In genomic region chr16:1310832-1311200, GRCh38 we compare ENCODE assay signal across 8 cellular contexts. TPM values are rescaled to one million over a fixed set of nuclear protein-coding genes. Genes with fewer than 3 reads are reported as not detected.
DNase-seq lines count a peak whose midpoint lies in the region; ATAC-seq and TF ChIP-seq lines count a peak whose summit lies in the region.

No MANE protein-coding gene starts in this region.

- H3K27ac Mint-ChIP-seq in dendritic cell treated with granulocyte-macrophage colony-stimulating factor and Interleukin-4, amounts not matched to agents 40 ng/mL and 50 ng/mL, for 4 days: peak overlapping the region; percentile 86
- peak overlapping the region; percentile 94 to 98 (median 96) for H3K27ac Mint-ChIP-seq in naive thymus-derived CD8-positive, alpha-beta T cell

- H3K4me3 ChIP-seq in PC-9: peak overlapping the region; percentile 100

- H3K9me2 ChIP-seq in PC-9 (ENCODE audit: insufficient read depth): no peaks in the 10 kb centered on the region

- peak overlapping the region; percentile 97 for H3K4me2 ChIP-seq in PC-9

- no peak overlapping the region for H2AFZ ChIP-seq in PC-9

- H4K20me1 ChIP-seq in PC-9 (ENCODE audit: insufficient read depth): peaks cover 59% of the 10 kb centered on the region

- DNase-seq in ELR (ENCODE audit: low read depth) (peak; percentile 40), PC-9 (no peak), 8988T (no peak), left lobe of liver (ENCODE audit: low spot score) (no peak), SIG-M5 treated with dmso at 0.1 percent for 504 hours (lab: John Stamatoyannopoulos, UW; ENCODE audit: unreplicated experiment) (no peak)
- peak in 6 of 10 donors; percentile 31 to 54 (median 40) for DNase-seq in naive thymus-derived CD8-positive, alpha-beta T cell

- peaks cover 59% of the 10 kb centered on the region for H3K36me3 Mint-ChIP-seq in dendritic cell treated with granulocyte-macrophage colony-stimulating factor and Interleukin-4, amounts not matched to agents 40 ng/mL and 50 ng/mL, for 4 days (ENCODE audit: low read depth)
- H3K36me3 Mint-ChIP-seq in naive thymus-derived CD8-positive, alpha-beta T cell: peaks cover 0 to 24% (median 0%) of the 10 kb centered on the region in 3 donors

- H3K9me3 ChIP-seq in PC-9 (ENCODE audit: insufficient read depth, low read depth): no peaks in the 10 kb centered on the region

- peaks cover 60% of the 10 kb centered on the region for H3K79me2 ChIP-seq in PC-9 (ENCODE audit: low read depth)

- CTCF ChIA-PET in PC-9 (lab: Charles Lee): no interaction called here

- peaks cover 16% of the 10 kb centered on the region for H3K4me1 ChIP-seq in PC-9 (replicated peaks; ENCODE audit: insufficient read depth)

- no peaks in the 10 kb centered on the region for H3F3A ChIP-seq in PC-9 (ENCODE audit: insufficient read depth, low read depth)

- TF ChIP-seq CTCF in PC-9 (conservative IDR thresholded peaks at IDR 0.05): no peak

- peaks cover 8% of the 10 kb centered on the region; the same call in 1 of the 2 replicates for H3K36me3 ChIP-seq in PC-9 (ENCODE audit: low read depth)

- intact Hi-C loops in PC-9 (cut with micrococcal nuclease; ENCODE audit: unreplicated experiment): no loop called here
- intact Hi-C loops in dendritic cell treated with granulocyte-macrophage colony-stimulating factor and Interleukin-4, amounts not matched to agents 40 ng/mL and 50 ng/mL, for 4 days (cut with micrococcal nuclease): loop anchor here (5.0 to 10.0 kb wide), 2 partner anchors 41 to 94 kb away; partner anchors contain the start of genes GNPTG and TSR3

- POLR2A ChIA-PET in PC-9 (lab: Charles Lee; ENCODE audit: unreplicated experiment): interaction anchor here (0.5 kb wide), 1 partner anchor 32 kb away, joined by 4 read pairs; no protein-coding TSS in a partner anchor
- POLR2A ChIA-PET in naive thymus-derived CD8-positive, alpha-beta T cell (lab: Charles Lee): no interaction called here

- H3K9me3 Mint-ChIP-seq in dendritic cell treated with granulocyte-macrophage colony-stimulating factor and Interleukin-4, amounts not matched to agents 40 ng/mL and 50 ng/mL, for 4 days: no peaks in the 10 kb centered on the region
- H3K9me3 Mint-ChIP-seq in naive thymus-derived CD8-positive, alpha-beta T cell: no peaks in the 10 kb centered on the region

- no peaks in the 10 kb centered on the region for H3K27me3 ChIP-seq in PC-9 (ENCODE audit: insufficient read depth, low read depth)

- BruUV-seq in PC-9 (replicated peaks; lab: Mats Ljungman, UMichigan): no TSS peak

- peak in 1 of 2 donors; percentile 11 for ATAC-seq in naive thymus-derived CD8-positive, alpha-beta T cell
- no peak for ATAC-seq in HG02885 (IDR thresholded peaks at IDR 0.05; ENCODE audit: poor library complexity, unreplicated experiment)
- ATAC-seq in left lobe of liver: no peak

- H3K4me1 Mint-ChIP-seq in dendritic cell treated with granulocyte-macrophage colony-stimulating factor and Interleukin-4, amounts not matched to agents 40 ng/mL and 50 ng/mL, for 4 days (ENCODE audit: low read depth): peaks cover 50% of the 10 kb centered on the region
- H3K4me1 Mint-ChIP-seq in naive thymus-derived CD8-positive, alpha-beta T cell: peaks cover 21 to 64% (median 54%) of the 10 kb centered on the region in 4 donors

- H3K27me3 Mint-ChIP-seq in dendritic cell treated with granulocyte-macrophage colony-stimulating factor and Interleukin-4, amounts not matched to agents 40 ng/mL and 50 ng/mL, for 4 days: peaks cover 3% of the 10 kb centered on the region
- H3K27me3 Mint-ChIP-seq in naive thymus-derived CD8-positive, alpha-beta T cell: no peaks in the 10 kb centered on the region

- no peak overlapping the region for H3K27ac ChIP-seq in PC-9

- H3K4me3 Mint-ChIP-seq in dendritic cell treated with granulocyte-macrophage colony-stimulating factor and Interleukin-4, amounts not matched to agents 40 ng/mL and 50 ng/mL, for 4 days: peak overlapping the region; percentile 96
- H3K4me3 Mint-ChIP-seq in naive thymus-derived CD8-positive, alpha-beta T cell: peak overlapping the region; percentile 94 to 99 (median 98)

RNA-seq across cellular contexts. Expression of gene UBE2I, which starts 1.4 kb away (rescaled TPM):
- total RNA-seq in PC-9 (2021) (218 and 271 TPM in 2 replicates), left lobe of liver (28.0 TPM)
- total RNA-seq in naive thymus-derived CD8-positive, alpha-beta T cell: 100 to 1,000 TPM; 236 to 250 TPM
- polyA plus RNA-seq in naive thymus-derived CD8-positive, alpha-beta T cell: 10 to 100 TPM; 87.5 to 89.6 (median 89.0) TPM

RNA-seq across cellular contexts. Expression of gene BAIAP3, which starts 22.6 kb away (rescaled TPM):
- total RNA-seq in PC-9 (2021) (35.0 and 47.3 TPM in 2 replicates), left lobe of liver (8.1 TPM)
- total RNA-seq in naive thymus-derived CD8-positive, alpha-beta T cell: 1 to 10 TPM; 3.0 to 5.3 TPM
- polyA plus RNA-seq in naive thymus-derived CD8-positive, alpha-beta T cell: 1 to 10 TPM in 1 of 3 donors, under 1 TPM in 2; 0.06 to 1.5 (median 0.85) TPM

RNA-seq across cellular contexts. Expression of gene TSR3, which starts 40.9 kb away (rescaled TPM):
- total RNA-seq in PC-9 (2021): 69.5 and 108 TPM in 2 replicates
- 10 to 100 TPM; 37.1 to 41.2 TPM for total RNA-seq in naive thymus-derived CD8-positive, alpha-beta T cell
- polyA plus RNA-seq in naive thymus-derived CD8-positive, alpha-beta T cell: 10 to 100 TPM; 88.8 to 99.4 (median 96.3) TPM
- total RNA-seq in left lobe of liver: 32.5 TPM

RNA-seq across cellular contexts. Expression of gene GNPTG, which starts 40.9 kb away (rescaled TPM):
- total RNA-seq in PC-9 (2021): 40.6 and 50.7 TPM in 2 replicates
- total RNA-seq in naive thymus-derived CD8-positive, alpha-beta T cell: 10 to 100 TPM; 56.9 to 65.2 TPM
- 10 to 100 TPM; 44.4 to 57.8 (median 56.6) TPM for polyA plus RNA-seq in naive thymus-derived CD8-positive, alpha-beta T cell
- total RNA-seq in left lobe of liver: 58.3 TPM

RNA-seq across cellular contexts. Expression of gene TPSD1, which starts 54.9 kb away (rescaled TPM):
- total RNA-seq in PC-9 (2021) (not detected in 2 replicates), left lobe of liver (not detected)
- not detected for total RNA-seq in naive thymus-derived CD8-positive, alpha-beta T cell
- not detected for polyA plus RNA-seq in naive thymus-derived CD8-positive, alpha-beta T cell

Comparison
In these comparisons a context has a peak if more than half of its experiments do, and no peak if none do; other contexts are left out.
1. DNase-seq: peak in ELR (single experiment) and naive thymus-derived CD8-positive, alpha-beta T cell (6 of 10); none in PC-9 (0 of 2), 8988T (single experiment), left lobe of liver (single experiment) and SIG-M5 treated with dmso at 0.1 percent for 504 hours (single experiment).